ENCODE assay signal across 18 cellular contexts in genomic region chr1:3993606-3994375, GRCh38.
A peak's percentile ranks its signal among the peaks of the same experiment; 100 is the strongest.
DNase-seq lines count a peak whose midpoint lies in the region; ATAC-seq, FAIRE-seq and TF ChIP-seq lines count a peak whose summit lies in the region.
"Had no signal": no experiment of that assay in that cellular context is flagged by ENCODE, and none has a peak within 500 bp of the region (broad histone marks: within the 10 kb centered on the region; RNA-seq: fewer than 3 reads in every experiment).

No MANE protein-coding gene starts in this region.

- POLR2A ChIA-PET in K562 (lab: Yijun Ruan, JAX) = no interaction called here

- no peaks in the 10 kb centered on the region for H3K4me1 Mint-ChIP-seq in activated naive CD4-positive, alpha-beta T cell treated with anti-CD3 and anti-CD28 coated beads, Interleukin-2, amount 50 U/mL, for 24 hours
- H3K4me1 Mint-ChIP-seq: CD4-positive, alpha-beta memory T cell had no signal

- no peak for FAIRE-seq in K562 (lab: Jason Lieb, UNC)
- FAIRE-seq: D721Med, GM19239, H1 had no signal

- H3K36me3 Mint-ChIP-seq in activated naive CD4-positive, alpha-beta T cell treated with anti-CD3 and anti-CD28 coated beads, Interleukin-2, amount 50 U/mL, for 24 hours = peaks cover 2% of the 10 kb centered on the region
- H3K36me3 Mint-ChIP-seq: CD4-positive, alpha-beta memory T cell had no signal

- no peak overlapping the region for H3K4me2 ChIP-seq in K562 (ENCODE audit: insufficient read depth, low read length)

- no peak overlapping the region for H2AFZ ChIP-seq in K562 (ENCODE audit: low read depth, low read length)

- H3K27ac Mint-ChIP-seq in activated naive CD4-positive, alpha-beta T cell treated with anti-CD3 and anti-CD28 coated beads, Interleukin-2, amount 50 U/mL, for 24 hours = peak overlapping the region; percentile 42
- H3K27ac Mint-ChIP-seq: CD4-positive, alpha-beta memory T cell had no signal

- H3K27ac ChIP-seq in K562 (ENCODE audit: extremely low read depth, low read depth, low read length) = no peak overlapping the region
- no peak overlapping the region for H3K27ac ChIP-seq in spleen
- no peak overlapping the region for H3K27ac ChIP-seq in colonic mucosa
- H3K27ac ChIP-seq: C4-2B had no signal

- in situ Hi-C loops in K562 (cut with MboI) = no loop called here

- H3K36me3 ChIP-seq in K562 (ENCODE audit: control insufficient read depth, insufficient read depth, low read length) = peaks cover 7% of the 10 kb centered on the region; the same call in 1 of the 3 replicates
- H3K36me3 ChIP-seq in spleen = no peaks in the 10 kb centered on the region
- no peaks in the 10 kb centered on the region for H3K36me3 ChIP-seq in colonic mucosa
- H3K36me3 ChIP-seq: BE2C, HAP-1 had no signal

- H3K4me3 ChIP-seq in K562 (no peak overlapping the region), spleen (no peak overlapping the region), colonic mucosa (no peak overlapping the region)
- H3K4me3 ChIP-seq: HAP-1 had no signal

- TF ChIP-seq CTCF in K562 (IDR thresholded peaks at IDR 0.05 in 2 of 3, conservative IDR thresholded peaks at IDR 0.05 in 1 of 3; ENCODE audit: insufficient read depth in 2 of 3, low read depth in 1 of 3, low read length in 3 of 3) (no peak), spleen (IDR thresholded peaks at IDR 0.05 in 8 of 11, conservative IDR thresholded peaks at IDR 0.05 in 3 of 11) (no peak), colonic mucosa (IDR thresholded peaks at IDR 0.05) (no peak)

- no peaks in the 10 kb centered on the region for H3K79me2 ChIP-seq in K562 (ENCODE audit: control insufficient read depth, insufficient read depth, low read length)

- CTCF ChIA-PET in K562 (lab: Yijun Ruan, JAX; ENCODE audit: low intra/inter-chr PET ratio) = no interaction called here

- H3K4me3 Mint-ChIP-seq in activated naive CD4-positive, alpha-beta T cell treated with anti-CD3 and anti-CD28 coated beads, Interleukin-2, amount 50 U/mL, for 24 hours = no peak overlapping the region
- H3K4me3 Mint-ChIP-seq: CD4-positive, alpha-beta memory T cell had no signal

- TF ChIP-seq RAD21 in K562 (CRISPR knock-in tag; conservative IDR thresholded peaks at IDR 0.05 in 1 of 2, IDR thresholded peaks at IDR 0.05 in 1 of 2) = no peak

- H4K20me1 ChIP-seq in K562 (replicated peaks; ENCODE audit: control insufficient read depth, insufficient read depth, low read length) = peaks cover 11% of the 10 kb centered on the region; the same call in 1 of the 2 replicates

- TF ChIP-seq POLR2A in K562 (conservative IDR thresholded peaks at IDR 0.05) (no peak), spleen (IDR thresholded peaks at IDR 0.05) (no peak)

- DNase-seq in activated naive CD4-positive, alpha-beta T cell (lab: John Stamatoyannopoulos, UW) = no peak
- DNase-seq in NCI-H524 (lab: John Stamatoyannopoulos, UW) (peak; percentile 34 to 82), K562 (ENCODE audit: extremely low read depth in 1 of 4, low spot score in 3 of 4) (no peak), spleen (peak; percentile 19), glomerular visceral epithelial cell (ENCODE audit: extremely low spot score) (no peak), SKM-1 treated with dmso at 0.1 percent for 144 hours (lab: John Stamatoyannopoulos, UW; ENCODE audit: unreplicated experiment) (no peak), colonic mucosa (no peak)
- DNase-seq: ACHN; BE2C; CD4-positive, alpha-beta memory T cell; DMS153; GF-D8 had no signal

- no peak for ATAC-seq in K562

- 13% methylated on average over 25 of the region's 25 CpGs for WGBS in K562 (ENCODE audit: insufficient coverage, low coverage, missing lambda C conversion rate)
- WGBS in spleen, 5 donors = 74 to 79% (median 74%) methylated on average over 25 of the region's 25 CpGs

- no peak for TF ChIP-seq EP300 in K562 (IDR thresholded peaks at IDR 0.05; ENCODE audit: low read length)

- H3K4me1 ChIP-seq in K562 (replicated peaks in 1 of 2; ENCODE audit: control insufficient read depth in 2 of 2, insufficient read depth in 2 of 2, low read length in 2 of 2) = no peaks in the 10 kb centered on the region
- no peaks in the 10 kb centered on the region for H3K4me1 ChIP-seq in spleen
- H3K4me1 ChIP-seq in colonic mucosa = no peaks in the 10 kb centered on the region
- H3K4me1 ChIP-seq: BE2C, HAP-1 had no signal

- intact Hi-C loops in K562 (cut with micrococcal nuclease) = no loop called here
- intact Hi-C loops in spleen (cut with DNase I; ENCODE audit: low total_unique reads) = no loop called here
- intact Hi-C loops in colonic mucosa (cut with DNase I) = no loop called here

- H3K9me3 ChIP-seq in K562 (replicated peaks; ENCODE audit: control insufficient read depth, insufficient read depth, low read depth, low read length) = no peaks in the 10 kb centered on the region
- peaks cover 0 to 4% (median 0%) of the 10 kb centered on the region in 8 donors for H3K9me3 ChIP-seq in spleen
- H3K9me3 ChIP-seq in colonic mucosa = no peaks in the 10 kb centered on the region
- H3K9me3 ChIP-seq: BE2C, HAP-1 had no signal

- H3K27me3 ChIP-seq in K562 (ENCODE audit: control insufficient read depth in 2 of 2, insufficient read depth in 2 of 2, low read length in 2 of 2) (peaks cover 2 to 31% of the 10 kb centered on the region in 2 experiments; a peak in 1 of 5 replicates), spleen (replicated peaks in 1 of 7) (peaks cover 0 to 55% (median 10%) of the 10 kb centered on the region in 7 donors), colonic mucosa (no peaks in the 10 kb centered on the region)
- H3K27me3 ChIP-seq: BE2C had no signal

- peaks cover 13% of the 10 kb centered on the region for H3K27me3 Mint-ChIP-seq in activated naive CD4-positive, alpha-beta T cell treated with anti-CD3 and anti-CD28 coated beads, Interleukin-2, amount 50 U/mL, for 24 hours

- no TSS peak for BruUV-seq in K562 (replicated peaks; lab: Mats Ljungman, UMichigan)

- no peak overlapping the region for H3K9ac ChIP-seq in K562 (ENCODE audit: insufficient read depth in 1 of 2, low read depth in 2 of 2, low read length in 2 of 2)
- H3K9ac ChIP-seq in colonic mucosa (ENCODE audit: low read depth in 2 of 2, low read length in 2 of 2) = no peak overlapping the region

- H3K9me1 ChIP-seq in K562 (ENCODE audit: control insufficient read depth, insufficient read depth, low read length) = no peaks in the 10 kb centered on the region

- H3K9me3 Mint-ChIP-seq in activated naive CD4-positive, alpha-beta T cell treated with anti-CD3 and anti-CD28 coated beads, Interleukin-2, amount 50 U/mL, for 24 hours = no peaks in the 10 kb centered on the region

TF ChIP-seq in K562, 482 proteins besides CTCF, POLR2A, EP300 and RAD21:
- TF ChIP-seq NFXL1 (CRISPR knock-in tag; IDR thresholded peaks at IDR 0.05) (no peak), RUNX1 (IDR thresholded peaks at IDR 0.05; ENCODE audit: low read depth) (no peak), CEBPB (tag; IDR thresholded peaks at IDR 0.05) (no peak), CHD2 (IDR thresholded peaks at IDR 0.05; ENCODE audit: low read depth, low read length) (no peak), ZC3H4 (CRISPR knock-in tag; IDR thresholded peaks at IDR 0.05; ENCODE audit: borderline replicate concordance) (no peak), EGR1 (conservative IDR thresholded peaks at IDR 0.05) (peak; percentile 46), BRF2 (IDR thresholded peaks at IDR 0.05; ENCODE audit: borderline replicate concordance, insufficient read depth, insufficient read length) (no peak)

Comparison
In these comparisons a context has a peak if more than half of its experiments do, and no peak if none do; other contexts are left out.
1. DNase-seq: peak in NCI-H524 (2 of 2) and spleen (single experiment); none in activated naive CD4-positive, alpha-beta T cell (0 of 4), K562 (0 of 4), glomerular visceral epithelial cell (single experiment), SKM-1 treated with dmso at 0.1 percent for 144 hours (single experiment) and colonic mucosa (single experiment).